16 cellular contexts compared by ENCODE assay signal in genomic region chr2:144470819-144471218, GRCh38. TPM values are rescaled to one million over a fixed set of nuclear protein-coding genes. Genes with fewer than 3 reads are reported as not detected.
DNase-seq lines count a peak whose midpoint lies in the region; ATAC-seq and TF ChIP-seq lines count a peak whose summit lies in the region.
"Had no signal": no experiment of that assay in that cellular context is flagged by ENCODE, and none has a peak within 500 bp of the region (broad histone marks: within the 10 kb centered on the region; RNA-seq: fewer than 3 reads in every experiment).

No MANE protein-coding gene starts in this region.

- peak overlapping the region; percentile 74 for H3K27ac ChIP-seq in endodermal cell (ENCODE audit: low read depth, low read length)
- H3K27ac ChIP-seq in spleen, result peak overlapping the region in 6 of 8 donors; percentile 6 to 69 (median 40)
- H3K27ac ChIP-seq: C4-2B, cardiac muscle cell, upper lobe of left lung had no signal

- POLR2A ChIA-PET in WTC11 (lab: Charles Lee), result interaction anchor here (1.0 kb wide), 1 partner anchor 8 kb away, joined by 3 read pairs; no protein-coding TSS in a partner anchor

- peaks cover 10% of the 10 kb centered on the region; the same call in 1 of the 2 replicates for H3K36me3 Mint-ChIP-seq in HFFc6 (ENCODE audit: low read depth)
- H3K36me3 Mint-ChIP-seq in WTC11, result no peaks in the 10 kb centered on the region
- no peaks in the 10 kb centered on the region for H3K36me3 Mint-ChIP-seq in endodermal cell (ENCODE audit: low read depth)

- 50 to 83% methylated on average over 2 to 3 of the region's 3 CpGs for WGBS in endodermal cell (ENCODE audit: insufficient coverage in 1 of 2, insufficient read length in 1 of 2), 2 experiments
- WGBS in spleen, 5 donors, result 32 to 60% (median 49%) methylated on average over 3 of the region's 3 CpGs

- TF ChIP-seq CTCF in HFFc6 (IDR thresholded peaks at IDR 0.05), result no peak
- no peak for TF ChIP-seq CTCF in WTC11 (IDR thresholded peaks at IDR 0.05)
- TF ChIP-seq CTCF in endodermal cell (conservative IDR thresholded peaks at IDR 0.05), result no peak
- TF ChIP-seq CTCF in spleen (IDR thresholded peaks at IDR 0.05 in 8 of 11, conservative IDR thresholded peaks at IDR 0.05 in 3 of 11), result no peak

- H3K27me3 ChIP-seq in endodermal cell (ENCODE audit: control insufficient read depth, insufficient read depth, low read length, poor library complexity, severe bottlenecking) (peaks cover 33% of the 10 kb centered on the region), spleen (replicated peaks in 1 of 7) (no peaks in the 10 kb centered on the region)
- H3K27me3 ChIP-seq: cardiac muscle cell, upper lobe of left lung had no signal

- H3K4me1 ChIP-seq in endodermal cell (ENCODE audit: control insufficient read depth, insufficient read depth, low read length) (no peaks in the 10 kb centered on the region), spleen (peaks cover 16 to 100% (median 84%) of the 10 kb centered on the region in 6 donors)

- no peak overlapping the region for H3K4me3 ChIP-seq in endodermal cell (ENCODE audit: low read length)
- H3K4me3 ChIP-seq in spleen, result no peak overlapping the region
- H3K4me3 ChIP-seq: cardiac muscle cell, upper lobe of left lung had no signal

- CTCF ChIA-PET in WTC11 (lab: Charles Lee), result interaction anchor here (3.3 kb wide), 1 partner anchor 21 kb away, joined by 23 read pairs; no protein-coding TSS in a partner anchor

- H3K27me3 Mint-ChIP-seq in HFFc6 (ENCODE audit: insufficient read depth) (no peaks in the 10 kb centered on the region; the same call in 1 of the 2 replicates), WTC11 (ENCODE audit: low read depth) (no peaks in the 10 kb centered on the region), endodermal cell (ENCODE audit: insufficient read depth) (peaks cover 32% of the 10 kb centered on the region)

- H3K9ac ChIP-seq in endodermal cell (ENCODE audit: extremely low read depth, low read length, poor library complexity, severe bottlenecking), result no peak overlapping the region

- H3K9me3 ChIP-seq in endodermal cell (ENCODE audit: control insufficient read depth, low read length), result no peaks in the 10 kb centered on the region
- H3K9me3 ChIP-seq in spleen, result no peaks in the 10 kb centered on the region
- H3K9me3 ChIP-seq: upper lobe of left lung had no signal

- DNase-seq in HFFc6 (no peak), WTC11 (ENCODE audit: low spot score) (no peak), endodermal cell (no peak), spleen (no peak), superior temporal gyrus (ENCODE audit: extremely low spot score) (no peak), middle frontal gyrus (ENCODE audit: extremely low spot score, low spot score) (no peak)
- no peak for DNase-seq in effector CD8-positive, alpha-beta T cell (lab: John Stamatoyannopoulos, UW)
- DNase-seq: activated gamma-delta T cell; head of caudate nucleus; NCI-H1694 treated with DMSO at 0.1 percent for 48 hours; stimulated activated CD4-positive, alpha-beta T cell treated with anti-CD3 and anti-CD28 coated beads, Interleukin-15, amount 100 ng/mL, for 24 hours; upper lobe of left lung had no signal

- intact Hi-C loops in spleen (cut with DNase I; ENCODE audit: low total_unique reads), result no loop called here

- H3K4me3 Mint-ChIP-seq in HFFc6, result no peak overlapping the region; the same call in 1 of the 2 replicates
- H3K4me3 Mint-ChIP-seq in WTC11, result 0 out of 2 replicates have a peak overlapping the region, but pooled peaks have one; percentile 17
- no peak overlapping the region for H3K4me3 Mint-ChIP-seq in endodermal cell
- H3K4me3 Mint-ChIP-seq: T-helper 2 cell treated with Interferon-gamma antibody and Interleukin-4, amounts not matched to agents 5 μg/mL and 100 μg/mL, for 36 hours had no signal

- H3K27ac Mint-ChIP-seq in HFFc6, result peak overlapping the region; percentile 29; the same call in 1 of the 2 replicates
- H3K27ac Mint-ChIP-seq in WTC11, result peak overlapping the region; percentile 6; the same call in 1 of the 2 replicates
- H3K27ac Mint-ChIP-seq in endodermal cell, result no peak overlapping the region
- H3K27ac Mint-ChIP-seq: progenitor cell of endocrine pancreas; T-helper 2 cell treated with Interferon-gamma antibody and Interleukin-4, amounts not matched to agents 5 μg/mL and 100 μg/mL, for 36 hours had no signal

- no peak for TF ChIP-seq POLR2A in spleen (IDR thresholded peaks at IDR 0.05)

- ATAC-seq in WTC11, result no peak

- H3K9me3 Mint-ChIP-seq in HFFc6, result no peaks in the 10 kb centered on the region
- no peaks in the 10 kb centered on the region for H3K9me3 Mint-ChIP-seq in WTC11
- no peaks in the 10 kb centered on the region for H3K9me3 Mint-ChIP-seq in endodermal cell
- H3K9me3 Mint-ChIP-seq: T-helper 2 cell treated with Interferon-gamma antibody and Interleukin-4, amounts not matched to agents 5 μg/mL and 100 μg/mL, for 36 hours had no signal

- H3K4me1 Mint-ChIP-seq in HFFc6 (ENCODE audit: low read depth) (peaks cover 21% of the 10 kb centered on the region), WTC11 (peaks cover 14% of the 10 kb centered on the region), endodermal cell (peaks cover 23% of the 10 kb centered on the region)

- H3K36me3 ChIP-seq in endodermal cell (ENCODE audit: control insufficient read depth, insufficient read depth, low read length), result no peaks in the 10 kb centered on the region
- H3K36me3 ChIP-seq in spleen, result peaks cover 0 to 61% (median 0%) of the 10 kb centered on the region in 6 donors
- H3K36me3 ChIP-seq: cardiac muscle cell had no signal

TF ChIP-seq in WTC11, 78 proteins besides CTCF, POLR2A, EP300 and RAD21:
- TF ChIP-seq ZNF219 (CRISPR knock-in tag; IDR thresholded peaks at IDR 0.05; ENCODE audit: borderline replicate concordance) (no peak), SMAD4 (CRISPR knock-in tag; IDR thresholded peaks at IDR 0.05) (no peak), NR2C2 (CRISPR knock-in tag; IDR thresholded peaks at IDR 0.05) (no peak)

RNA-seq across cellular contexts. Expression of gene ZEB2, which starts 49.1 kb away (rescaled TPM):
- total RNA-seq in HFFc6 (2021; fragmentation: NEBNext Ultra II Directional; extraction: Animal tissue kit (Norgen Biotek cat#: 25700)), result 10 to 100 TPM; 57.0 to 76.3 (median 62.8) TPM
- 0.42 to 0.85 TPM (median 0.46 TPM) in 3 replicates for total RNA-seq in WTC11 (2021)
- under 1 TPM; 0.29 to 0.31 TPM for total RNA-seq in endodermal cell
- 68.2 TPM for polyA plus RNA-seq in endodermal cell (2013, experiment 1 of 2)
- polyA plus RNA-seq in endodermal cell (2013, experiment 2 of 2), result 65.4 TPM
- 100 to 1,000 TPM; 217 to 362 (median 262) TPM for total RNA-seq in spleen
- polyA plus RNA-seq in spleen, result 10 to 100 TPM; 25.5 to 36.8 (median 28.5) TPM

Comparison
In these comparisons a context has a peak if more than half of its experiments do, and no peak if none do; other contexts are left out.
1. RNA of gene ZEB2, which starts 49.1 kb away (total RNA-seq): 217 to 362 TPM in spleen and 57.0 to 76.3 TPM in HFFc6; 0.42 to 0.85 TPM in WTC11 and 0.29 to 0.31 TPM in endodermal cell; every median in the first group is over 10 times any median in the second.